8 cellular contexts compared by ENCODE assay signal in the genomic region with DNA sequence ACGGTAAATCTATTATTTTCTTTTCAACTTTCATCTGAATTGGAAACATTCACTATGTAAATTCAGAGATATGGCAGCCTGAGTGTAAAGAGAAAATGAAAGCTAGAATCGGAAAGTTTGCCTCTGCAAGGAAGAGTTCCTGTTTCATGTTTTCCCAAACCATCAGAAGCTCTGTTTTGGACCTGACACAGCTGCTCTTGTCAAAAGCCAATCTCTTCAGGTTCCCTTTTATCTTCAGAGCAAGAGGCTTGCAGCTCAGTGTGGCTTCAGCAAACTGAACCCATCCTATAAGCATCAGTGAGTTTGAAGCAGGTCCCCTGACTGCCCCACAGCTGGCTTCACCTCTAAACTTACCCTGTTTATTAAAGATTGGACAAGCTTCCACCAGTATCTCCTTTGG.
DNase-seq lines count a peak whose midpoint lies in the region; ATAC-seq and TF ChIP-seq lines count a peak whose summit lies in the region.

No MANE protein-coding gene starts in this region.

- no peak overlapping the region for H3K9ac ChIP-seq in H9 (ENCODE audit: extremely low read depth, insufficient read length, low read length)

- H2BK120ac ChIP-seq in H9 (ENCODE audit: low read depth, low read length, poor library complexity, severe bottlenecking) = no peak overlapping the region

- no peaks in the 10 kb centered on the region for H3K9me3 ChIP-seq in H9 (ENCODE audit: control insufficient read depth, low read depth, low read length)
- H3K9me3 ChIP-seq in CD8-positive, alpha-beta T cell (ENCODE audit: low read length) = no peaks in the 10 kb centered on the region

- H2AK5ac ChIP-seq in H9 (ENCODE audit: insufficient read length, low read length) = no peak overlapping the region

- no peak overlapping the region for H3K18ac ChIP-seq in H9 (ENCODE audit: insufficient read length, low read depth, low read length)

- no peaks in the 10 kb centered on the region; a peak in 1 of 5 replicates for H3K9me3 Mint-ChIP-seq in H9
- peaks cover 4% of the 10 kb centered on the region for H3K9me3 Mint-ChIP-seq in activated naive CD8-positive, alpha-beta T cell treated with anti-CD3 and anti-CD28 coated beads, Interleukin-2, amount 50 U/mL, for 24 hours
- peaks cover 7% of the 10 kb centered on the region for H3K9me3 Mint-ChIP-seq in CD8-positive, alpha-beta T cell

- H4K5ac ChIP-seq in H9 (ENCODE audit: insufficient read length, low read depth, low read length) = no peak overlapping the region

- H3T11ph ChIP-seq in H9 (ENCODE audit: low read length) = no peak overlapping the region

- no peaks in the 10 kb centered on the region for H3K4me1 Mint-ChIP-seq in H9
- H3K4me1 Mint-ChIP-seq in activated naive CD8-positive, alpha-beta T cell treated with anti-CD3 and anti-CD28 coated beads, Interleukin-2, amount 50 U/mL, for 24 hours = peaks cover 2% of the 10 kb centered on the region
- H3K4me1 Mint-ChIP-seq in CD8-positive, alpha-beta T cell (ENCODE audit: low read depth) = no peaks in the 10 kb centered on the region

- ATAC-seq in GM21367 (IDR thresholded peaks at IDR 0.05; ENCODE audit: unreplicated experiment) = peak; percentile 94
- ATAC-seq in HG03469 (IDR thresholded peaks at IDR 0.05; ENCODE audit: unreplicated experiment) = peak; percentile 84
- ATAC-seq in activated naive CD8-positive, alpha-beta T cell treated with anti-CD3 and anti-CD28 coated beads, Interleukin-2, amount 50 U/mL, for 24 hours = no peak
- no peak for ATAC-seq in CD8-positive, alpha-beta T cell

- no peak overlapping the region for H3K4ac ChIP-seq in H9 (ENCODE audit: low read depth, low read length)

- H2BK20ac ChIP-seq in H9 (ENCODE audit: low read depth, low read length, poor library complexity, severe bottlenecking) = no peak overlapping the region

- no peaks in the 10 kb centered on the region for H4K20me1 ChIP-seq in H9 (ENCODE audit: control insufficient read depth, insufficient read depth, insufficient read length)

- no peak overlapping the region for H3K23ac ChIP-seq in H9 (ENCODE audit: insufficient read length, low read depth, low read length)

- H3K27me3 ChIP-seq in GM06990 (replicated peaks; ENCODE audit: control insufficient read depth, insufficient read depth, low read length) (no peaks in the 10 kb centered on the region), H9 (ENCODE audit: insufficient read depth, low read length) (no peaks in the 10 kb centered on the region)
- H3K27me3 ChIP-seq in CD8-positive, alpha-beta T cell (ENCODE audit: insufficient read depth, low read length) = no peaks in the 10 kb centered on the region

- H3K27me3 Mint-ChIP-seq in H9 (ENCODE audit: low read depth) = no peaks in the 10 kb centered on the region
- H3K27me3 Mint-ChIP-seq in activated naive CD8-positive, alpha-beta T cell treated with anti-CD3 and anti-CD28 coated beads, Interleukin-2, amount 50 U/mL, for 24 hours = no peaks in the 10 kb centered on the region
- H3K27me3 Mint-ChIP-seq in CD8-positive, alpha-beta T cell (ENCODE audit: low read depth) = no peaks in the 10 kb centered on the region

- intact Hi-C loops in CD8-positive, alpha-beta T cell (cut with DNase I, micrococcal nuclease) = no loop called here

- H3K4me3 ChIP-seq in GM06990 (replicated peaks; ENCODE audit: low read depth, low read length) = peak overlapping the region; percentile 46
- no peak overlapping the region for H3K4me3 ChIP-seq in CD8-positive, alpha-beta T cell (ENCODE audit: low read depth, low read length)

- DNase-seq in GM06990 (ENCODE audit: extremely low read depth, insufficient read length) (peak; percentile 21), globus pallidus (ENCODE audit: low spot score) (peak; percentile 38), H9 (no peak), epidermal melanocyte (ENCODE audit: insufficient read length, low spot score) (no peak)
- no peak for DNase-seq in activated naive CD8-positive, alpha-beta T cell treated with anti-CD3 and anti-CD28 coated beads, Interleukin-2, amount 50 U/mL, for 24 hours
- DNase-seq in CD8-positive, alpha-beta T cell = no peak

- no peak overlapping the region for H2AFZ ChIP-seq in H9 (ENCODE audit: low read length)

- TF ChIP-seq CTCF in GM06990 (IDR thresholded peaks at IDR 0.05; ENCODE audit: insufficient read depth, low read length, poor library complexity, severe bottlenecking) = no peak
- no peak for TF ChIP-seq CTCF in H9 (conservative IDR thresholded peaks at IDR 0.05)
- no peak for TF ChIP-seq CTCF in CD8-positive, alpha-beta T cell (IDR thresholded peaks at IDR 0.05)

- H4K8ac ChIP-seq in H9 (replicated peaks; ENCODE audit: insufficient read length, low read depth, low read length) = no peak overlapping the region

- no peak overlapping the region for H3K27ac Mint-ChIP-seq in H9
- H3K27ac Mint-ChIP-seq in activated naive CD8-positive, alpha-beta T cell treated with anti-CD3 and anti-CD28 coated beads, Interleukin-2, amount 50 U/mL, for 24 hours = no peak overlapping the region
- H3K27ac Mint-ChIP-seq in CD8-positive, alpha-beta T cell = no peak overlapping the region

- H2BK15ac ChIP-seq in H9 (ENCODE audit: low read depth, low read length) = no peak overlapping the region

- no CpG with 5 or more reads among the region's 2 CpGs for WGBS in H9 (ENCODE audit: extremely low coverage, insufficient read length, low lambda C conversion rate)

- no peaks in the 10 kb centered on the region; the same call in 1 of the 2 replicates for H3K4me1 ChIP-seq in H9 (ENCODE audit: insufficient read depth, low read length)
- H3K4me1 ChIP-seq in CD8-positive, alpha-beta T cell (ENCODE audit: insufficient read depth, low read length) = no peaks in the 10 kb centered on the region

- no peaks in the 10 kb centered on the region for H3K23me2 ChIP-seq in H9 (ENCODE audit: insufficient read length, low read depth, low read length, poor library complexity, severe bottlenecking)

- H4K91ac ChIP-seq in H9 (ENCODE audit: insufficient read length, low read depth, low read length) = no peak overlapping the region

- no peak overlapping the region for H3K27ac ChIP-seq in H9 (ENCODE audit: insufficient read length, low read depth, low read length)
- no peak overlapping the region for H3K27ac ChIP-seq in CD8-positive, alpha-beta T cell (ENCODE audit: low read depth, low read length)

- H3K36me3 Mint-ChIP-seq in H9 (ENCODE audit: insufficient read depth in 1 of 3, low read depth in 3 of 3) = no peaks in the 10 kb centered on the region
- no peaks in the 10 kb centered on the region for H3K36me3 Mint-ChIP-seq in activated naive CD8-positive, alpha-beta T cell treated with anti-CD3 and anti-CD28 coated beads, Interleukin-2, amount 50 U/mL, for 24 hours (ENCODE audit: low read depth)
- H3K36me3 Mint-ChIP-seq in CD8-positive, alpha-beta T cell = no peaks in the 10 kb centered on the region

- no peaks in the 10 kb centered on the region for H3K36me3 ChIP-seq in GM06990 (ENCODE audit: control insufficient read depth, insufficient read depth, low read length)
- no peaks in the 10 kb centered on the region for H3K36me3 ChIP-seq in CD8-positive, alpha-beta T cell (ENCODE audit: insufficient read depth, low read length)

- no peak overlapping the region for H3K4me2 ChIP-seq in H9 (ENCODE audit: insufficient read depth, insufficient read length, low read length)

- no peaks in the 10 kb centered on the region for H3K79me2 ChIP-seq in H9 (ENCODE audit: insufficient read depth, low read length)

- H3K14ac ChIP-seq in H9 (ENCODE audit: insufficient read depth, low read length) = no peak overlapping the region

- no peak overlapping the region for H2BK5ac ChIP-seq in H9 (ENCODE audit: insufficient read length, low read length)

- no peaks in the 10 kb centered on the region for H3K79me1 ChIP-seq in H9 (ENCODE audit: insufficient read depth, low read depth, low read length, poor library complexity, severe bottlenecking)

- H3K4me3 Mint-ChIP-seq in H9 = no peak overlapping the region
- no peak overlapping the region for H3K4me3 Mint-ChIP-seq in activated naive CD8-positive, alpha-beta T cell treated with anti-CD3 and anti-CD28 coated beads, Interleukin-2, amount 50 U/mL, for 24 hours
- no peak overlapping the region for H3K4me3 Mint-ChIP-seq in CD8-positive, alpha-beta T cell

- POLR2A ChIA-PET in CD8-positive, alpha-beta T cell (lab: Charles Lee) = no interaction called here

- no peak overlapping the region for H3K56ac ChIP-seq in H9 (ENCODE audit: insufficient read length, low read depth, low read length)

- CTCF ChIA-PET in CD8-positive, alpha-beta T cell (lab: Charles Lee) = no interaction called here

- no peak overlapping the region for H2BK12ac ChIP-seq in H9 (ENCODE audit: insufficient read length, low read depth, low read length)

Comparison
In these comparisons a context has a peak if more than half of its experiments do, and no peak if none do; other contexts are left out.
1. DNase-seq: peak in GM06990 (single experiment) and globus pallidus (single experiment); none in H9 (single experiment), epidermal melanocyte (single experiment), activated naive CD8-positive, alpha-beta T cell treated with anti-CD3 and anti-CD28 coated beads, Interleukin-2, amount 50 U/mL, for 24 hours (single experiment) and CD8-positive, alpha-beta T cell (0 of 7).
2. ATAC-seq: peak in GM21367 (single experiment) and HG03469 (single experiment); none in activated naive CD8-positive, alpha-beta T cell treated with anti-CD3 and anti-CD28 coated beads, Interleukin-2, amount 50 U/mL, for 24 hours (single experiment) and CD8-positive, alpha-beta T cell (single experiment).